ENCODE assay signal across 10 cellular contexts in the genomic region with DNA sequence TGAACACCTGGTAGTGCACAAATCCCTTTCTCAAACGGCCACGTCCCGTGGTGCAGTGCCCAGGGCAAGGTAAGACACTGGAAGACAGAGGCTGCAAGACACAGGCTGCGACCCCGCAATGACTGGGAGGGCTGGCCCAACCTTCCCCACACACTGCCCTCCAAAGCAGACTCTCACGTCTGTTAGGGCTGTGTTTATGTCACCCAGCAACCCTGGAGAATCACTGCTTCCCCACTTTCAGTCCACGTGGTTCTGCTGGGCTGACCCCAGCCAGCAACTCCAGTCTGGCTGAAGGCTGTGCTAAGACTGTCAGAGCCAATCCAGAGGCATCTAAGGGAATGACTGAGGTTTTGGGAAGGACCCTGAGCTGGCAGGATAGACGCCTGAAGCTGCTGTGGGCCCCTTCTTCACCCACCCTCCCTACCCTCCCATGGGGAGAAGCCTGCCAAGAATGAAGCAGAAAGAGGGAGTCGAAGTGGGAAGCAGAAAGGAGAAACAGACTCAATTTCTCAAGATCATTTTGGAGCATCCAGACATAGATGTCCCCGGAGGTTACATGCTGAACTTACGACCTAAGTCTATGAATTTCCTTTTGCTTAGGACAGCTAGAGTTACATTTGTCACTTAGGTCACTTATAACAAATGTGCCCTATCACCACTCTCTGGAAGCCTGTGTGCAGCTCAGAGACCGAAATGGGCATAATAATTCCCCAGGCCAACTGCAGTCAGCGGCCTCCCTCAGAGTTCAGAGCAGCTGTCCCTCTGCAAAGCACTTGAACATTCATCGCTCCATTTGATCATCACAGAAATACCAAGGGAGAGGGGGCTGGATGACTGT. TPM values are rescaled to one million over a fixed set of nuclear protein-coding genes. Genes with fewer than 3 reads are reported as not detected.
DNase-seq lines count a peak whose midpoint lies in the region; FAIRE-seq and TF ChIP-seq lines count a peak whose summit lies in the region.
"Had no signal": no experiment of that assay in that cellular context is flagged by ENCODE, and none has a peak within 500 bp of the region (broad histone marks: within the 10 kb centered on the region; RNA-seq: fewer than 3 reads in every experiment).

No MANE protein-coding gene starts in this region.

- no peak overlapping the region for H2BK20ac ChIP-seq in H1 (ENCODE audit: low read length)

- H2BK15ac ChIP-seq in H1 (ENCODE audit: low read length): no peak overlapping the region
- H2BK15ac ChIP-seq in mesenchymal stem cell (ENCODE audit: low read depth, poor library complexity, severe bottlenecking): no peak overlapping the region

- H3K14ac ChIP-seq in H1 (ENCODE audit: insufficient read length) (no peak overlapping the region), mesenchymal stem cell (ENCODE audit: low read length in 2 of 2) (no peak overlapping the region)

- H3K23ac ChIP-seq in H1 (ENCODE audit: insufficient read length) (no peak overlapping the region), mesenchymal stem cell (ENCODE audit: low read length in 2 of 2) (no peak overlapping the region)

- no peak overlapping the region for H4K8ac ChIP-seq in H1 (ENCODE audit: extremely low read depth, insufficient read depth, low read length)
- peak overlapping the region; percentile 45 for H4K8ac ChIP-seq in mesenchymal stem cell (ENCODE audit: low read length)

- no peaks in the 10 kb centered on the region for H3K9me3 ChIP-seq in H1 (ENCODE audit: insufficient read depth in 2 of 2, low read depth in 1 of 2, low read length in 1 of 2)
- no peaks in the 10 kb centered on the region for H3K9me3 ChIP-seq in mesenchymal stem cell (ENCODE audit: control insufficient read depth, low read length)
- no peaks in the 10 kb centered on the region for H3K9me3 ChIP-seq in stomach smooth muscle (ENCODE audit: control insufficient read depth in 2 of 2, low read length in 2 of 2)

- H4K20me1 ChIP-seq in H1 (replicated peaks in 1 of 2; ENCODE audit: control insufficient read depth in 1 of 2, insufficient read depth in 2 of 2, low read length in 2 of 2): peaks cover 5 to 7% of the 10 kb centered on the region in 2 experiments

- no peak overlapping the region for H3K9ac ChIP-seq in H1 (replicated peaks in 1 of 4; ENCODE audit: extremely low read depth in 1 of 4, low read depth in 3 of 4, low read length in 3 of 4)
- H3K9ac ChIP-seq in mesenchymal stem cell (ENCODE audit: low read length): peak overlapping the region; percentile 71
- peak overlapping the region; percentile 19 to 58 for H3K9ac ChIP-seq in stomach smooth muscle (ENCODE audit: low read length in 2 of 2)

- H3K23me2 ChIP-seq in H1 (ENCODE audit: low read depth, low read length): no peaks in the 10 kb centered on the region

- H3K79me1 ChIP-seq in H1 (ENCODE audit: low read depth, low read length) (peaks cover 7% of the 10 kb centered on the region), mesenchymal stem cell (replicated peaks; ENCODE audit: low read length, poor library complexity, severe bottlenecking) (no peaks in the 10 kb centered on the region)

- no peak overlapping the region for H3K4ac ChIP-seq in H1 (replicated peaks; ENCODE audit: insufficient read length, low read depth, low read length)
- H3K4ac ChIP-seq in mesenchymal stem cell (ENCODE audit: low read depth in 1 of 2, low read length in 2 of 2): no peak overlapping the region

- no peak overlapping the region for H2AK5ac ChIP-seq in H1 (ENCODE audit: low read depth, low read length)
- H2AK5ac ChIP-seq in mesenchymal stem cell (ENCODE audit: low read length, severe bottlenecking): no peak overlapping the region

- H3K79me2 ChIP-seq in H1 (ENCODE audit: control insufficient read depth in 1 of 2, insufficient read depth in 2 of 2, low read length in 2 of 2): peaks cover 6 to 75% of the 10 kb centered on the region in 2 experiments; a peak in 3 of 4 replicates

- no peak for TF ChIP-seq CTCF in H1 (IDR thresholded peaks at IDR 0.05; ENCODE audit: control extremely low read depth in 1 of 3, insufficient read depth in 1 of 3, low read depth in 1 of 3, low read length in 3 of 3)

- H3K27me3 ChIP-seq in H1 (replicated peaks in 1 of 4; ENCODE audit: control insufficient read depth in 3 of 4, extremely low read depth in 1 of 4, insufficient read depth in 3 of 4, low read length in 3 of 4) (no peaks in the 10 kb centered on the region), mesenchymal stem cell (ENCODE audit: control insufficient read depth in 1 of 2, insufficient read depth in 1 of 2, low read length in 2 of 2) (no peaks in the 10 kb centered on the region), stomach smooth muscle (ENCODE audit: control insufficient read depth in 1 of 2, insufficient read depth in 2 of 2, low read length in 2 of 2) (no peaks in the 10 kb centered on the region)

- no peak overlapping the region for H3K56ac ChIP-seq in H1 (replicated peaks; ENCODE audit: insufficient read length, low read depth, low read length)

- H4K91ac ChIP-seq in H1 (replicated peaks; ENCODE audit: insufficient read length, low read length): no peak overlapping the region
- H4K91ac ChIP-seq in mesenchymal stem cell (ENCODE audit: low read length): peak overlapping the region; percentile 47

- WGBS in H1 (ENCODE audit: extremely low coverage in 1 of 2, insufficient coverage in 1 of 2, insufficient read length in 1 of 2, insufficient replicate concordance in 2 of 2, low coverage in 1 of 2, low lambda C conversion rate in 2 of 2, missing lambda C conversion rate in 1 of 2), 2 experiments: 94% methylated on average over 13 of the region's 14 CpGs; no CpG with 5 or more reads in 1 of the 2 experiments
- 60% methylated on average over 13 of the region's 14 CpGs for WGBS in mesenchymal stem cell

- H4K5ac ChIP-seq in H1 (ENCODE audit: insufficient read length, low read depth, low read length): no peak overlapping the region

- H2BK120ac ChIP-seq in H1 (replicated peaks; ENCODE audit: low read depth, low read length) (no peak overlapping the region), mesenchymal stem cell (ENCODE audit: low read depth, low read length) (no peak overlapping the region)

- CTCF ChIA-PET in H1 (lab: Charles Lee; ENCODE audit: partially characterized antibody): interaction anchor here (0.7 to 4.7 kb wide), 6 partner anchors 13 to 118 kb away, joined by 3 to 17 read pairs (median 4); no protein-coding TSS in a partner anchor

- no peak; a peak in 1 of 3 replicates for TF ChIP-seq POLR2A in H1 (IDR thresholded peaks at IDR 0.05; ENCODE audit: control extremely low read depth in 1 of 2, low read depth in 2 of 2, low read length in 2 of 2)

- H3K18ac ChIP-seq in H1 (ENCODE audit: extremely low read depth, low read length) (no peak overlapping the region), mesenchymal stem cell (ENCODE audit: low read depth in 1 of 2, low read length in 2 of 2) (peak overlapping the region in 1 of 2 experiments; percentile 55)

- no peak for FAIRE-seq in H1 (lab: Jason Lieb, UNC)

- H2BK12ac ChIP-seq in H1 (ENCODE audit: low read depth, low read length) (no peak overlapping the region), mesenchymal stem cell (ENCODE audit: low read length in 2 of 2) (no peak overlapping the region)

- H2AFZ ChIP-seq in H1 (ENCODE audit: low read length): no peak overlapping the region
- H2AFZ ChIP-seq in mesenchymal stem cell (ENCODE audit: low read depth, low read length): no peak overlapping the region

- TF ChIP-seq RAD21 in H1 (IDR thresholded peaks at IDR 0.05 in 1 of 2, conservative IDR thresholded peaks at IDR 0.05 in 1 of 2; ENCODE audit: low read depth in 2 of 2, low read length in 2 of 2): no peak

- POLR2A ChIA-PET in H1 (lab: Charles Lee; ENCODE audit: partially characterized antibody): interaction anchor here (0.9 to 40.9 kb wide), 5 partner anchors 2 to 72 kb away, joined by 3 to 793 read pairs (median 374); partner anchors contain the start of genes KDM2B and ORAI1

- peaks cover 16 to 69% (median 27%) of the 10 kb centered on the region in 4 experiments for H3K36me3 ChIP-seq in H1 (ENCODE audit: control insufficient read depth in 2 of 4, insufficient read depth in 4 of 4, low read length in 3 of 4)
- H3K36me3 ChIP-seq in mesenchymal stem cell (ENCODE audit: control insufficient read depth in 1 of 2, insufficient read depth in 2 of 2, low read depth in 1 of 2, low read length in 2 of 2): peaks cover 14 to 28% of the 10 kb centered on the region in 2 experiments
- H3K36me3 ChIP-seq in stomach smooth muscle (ENCODE audit: control insufficient read depth in 2 of 2, insufficient read depth in 2 of 2, low read length in 2 of 2): peaks cover 3 to 5% of the 10 kb centered on the region in 2 donors

- H3K27ac ChIP-seq in H1 (ENCODE audit: low read depth, low read length) (no peak overlapping the region), mesenchymal stem cell (ENCODE audit: low read length, poor library complexity, severe bottlenecking) (no peak overlapping the region), stomach smooth muscle (ENCODE audit: low read length) (peak overlapping the region; percentile 60)

- no peak for TF ChIP-seq EP300 in H1 (IDR thresholded peaks at IDR 0.05; ENCODE audit: borderline replicate concordance in 1 of 2, low read depth in 2 of 2, low read length in 2 of 2)

- H3K4me2 ChIP-seq in H1 (ENCODE audit: insufficient read depth in 1 of 2, low read depth in 2 of 2, low read length in 2 of 2) (no peak overlapping the region), mesenchymal stem cell (ENCODE audit: low read length, poor library complexity, severe bottlenecking) (no peak overlapping the region)

- peak overlapping the region; percentile 83 for H2BK5ac ChIP-seq in H1 (ENCODE audit: low read depth, low read length)
- H2BK5ac ChIP-seq in mesenchymal stem cell (ENCODE audit: low read depth, low read length, poor library complexity, severe bottlenecking): no peak overlapping the region

- no peaks in the 10 kb centered on the region for H3K4me1 ChIP-seq in H1 (replicated peaks in 1 of 4; ENCODE audit: control insufficient read depth in 3 of 4, insufficient read depth in 4 of 4, low read length in 3 of 4)
- no peaks in the 10 kb centered on the region for H3K4me1 ChIP-seq in mesenchymal stem cell (ENCODE audit: control insufficient read depth, insufficient read depth, low read depth, low read length)
- peaks cover 15% of the 10 kb centered on the region for H3K4me1 ChIP-seq in stomach smooth muscle (ENCODE audit: control insufficient read depth, insufficient read depth, low read length)

- no peak overlapping the region for H3K4me3 ChIP-seq in H1 (ENCODE audit: extremely low read depth in 1 of 4, insufficient read depth in 2 of 4, low read depth in 3 of 4, low read length in 4 of 4)
- H3K4me3 ChIP-seq in mesenchymal stem cell (ENCODE audit: insufficient read depth in 1 of 2, low read depth in 1 of 2, low read length in 2 of 2): no peak overlapping the region
- peak overlapping the region; percentile 27 to 47 for H3K4me3 ChIP-seq in stomach smooth muscle (ENCODE audit: low read length in 2 of 2)

- DNase-seq in NCI-H2107 treated with DMSO at 0.1 percent for 48 hours (lab: John Stamatoyannopoulos, UW; ENCODE audit: unreplicated experiment): peak; percentile 62
- no peak for DNase-seq in NCI-H2107 (lab: John Stamatoyannopoulos, UW)
- DNase-seq in H1 (ENCODE audit: low read depth in 1 of 2, low spot score in 2 of 2): no peak
- peak; percentile 91 for DNase-seq in mesenchymal stem cell
- DNase-seq in HuH-7.5 (ENCODE audit: low spot score): no peak
- no peak for DNase-seq in middle frontal gyrus (ENCODE audit: extremely low spot score, low spot score)
- DNase-seq in DMS153 (lab: John Stamatoyannopoulos, UW): no peak
- DNase-seq: NCI-H446 treated with DMSO at 0.1 percent for 48 hours; stimulated activated CD8-positive, alpha-beta memory T cell treated with anti-CD3 and anti-CD28 coated beads, Interleukin-4, amount 100 ng/mL, for 48 hours had no signal

RNA-seq across cellular contexts. Expression of gene KDM2B, which starts 11.6 kb away (rescaled TPM):
- 156 and 162 TPM in 2 replicates for total RNA-seq in H1 (2021; fragmentation: NEBNext Ultra II Directional; extraction: Animal tissue kit (Norgen Biotek cat#: 25700))
- polyA plus RNA-seq in H1 (2011; rRNA removed): 111 and 167 TPM in 2 replicates
- polyA plus RNA-seq in H1 (2011; cell fraction: cytosol; rRNA removed): 83.9 TPM
- 273 TPM for polyA plus RNA-seq in H1 (2011; cell fraction: nucleus; rRNA removed)
- 96.2 to 111 TPM (median 103 TPM) in 4 replicates for polyA plus RNA-seq in H1 (2012, experiment 1 of 2)
- 36.6 TPM for polyA plus RNA-seq in H1 (2012, experiment 2 of 2)
- 77.1 TPM for polyA plus RNA-seq in H1 (2013, experiment 1 of 2)
- 72.5 TPM for polyA plus RNA-seq in H1 (2013, experiment 2 of 2)
- polyA minus RNA-seq in H1 (2011; rRNA and poly(A)+ RNA removed): 262 and 318 TPM in 2 replicates
- polyA minus RNA-seq in H1 (2011; cell fraction: cytosol; rRNA and poly(A)+ RNA removed): 128 TPM
- polyA minus RNA-seq in H1 (2011; cell fraction: nucleus; rRNA and poly(A)+ RNA removed): 128 TPM
- polyA plus RNA-seq in mesenchymal stem cell (2013, experiment 1 of 2): 15.0 TPM
- polyA plus RNA-seq in mesenchymal stem cell (2013, experiment 2 of 2): 13.5 TPM

RNA-seq across cellular contexts. Expression of gene ORAI1, which starts 57.1 kb away (rescaled TPM):
- 28.4 and 29.9 TPM in 2 replicates for total RNA-seq in H1 (2021; fragmentation: NEBNext Ultra II Directional; extraction: Animal tissue kit (Norgen Biotek cat#: 25700))
- polyA plus RNA-seq in H1 (2011; rRNA removed): 71.5 and 101 TPM in 2 replicates
- 41.8 TPM for polyA plus RNA-seq in H1 (2011; cell fraction: cytosol; rRNA removed)
- polyA plus RNA-seq in H1 (2011; cell fraction: nucleus; rRNA removed): 39.3 TPM
- 16.2 to 31.6 TPM (median 27.3 TPM) in 4 replicates for polyA plus RNA-seq in H1 (2012, experiment 1 of 2)
- polyA plus RNA-seq in H1 (2012, experiment 2 of 2): 24.8 TPM
- polyA plus RNA-seq in H1 (2013, experiment 1 of 2): 27.2 TPM
- polyA plus RNA-seq in H1 (2013, experiment 2 of 2): 31.4 TPM
- polyA minus RNA-seq in H1 (2011; rRNA and poly(A)+ RNA removed): 21.6 and 29.6 TPM in 2 replicates
- 46.5 TPM for polyA minus RNA-seq in H1 (2011; cell fraction: cytosol; rRNA and poly(A)+ RNA removed)
- 26.7 TPM for polyA minus RNA-seq in H1 (2011; cell fraction: nucleus; rRNA and poly(A)+ RNA removed)
- 31.8 TPM for polyA plus RNA-seq in mesenchymal stem cell (2013, experiment 1 of 2)
- polyA plus RNA-seq in mesenchymal stem cell (2013, experiment 2 of 2): 32.0 TPM

Comparison
In these comparisons a context has a peak if more than half of its experiments do, and no peak if none do; other contexts are left out.
1. DNase-seq: peak in NCI-H2107 treated with DMSO at 0.1 percent for 48 hours (single experiment) and mesenchymal stem cell (single experiment); none in NCI-H2107 (single experiment), H1 (0 of 2), HuH-7.5 (single experiment), middle frontal gyrus (single experiment) and DMS153 (single experiment).
2. H3K4me3 ChIP-seq: peak in stomach smooth muscle (2 of 2); none in H1 (0 of 4) and mesenchymal stem cell (0 of 2).
3. H3K9ac ChIP-seq: peak in mesenchymal stem cell (single experiment) and stomach smooth muscle (2 of 2); none in H1 (0 of 4).